Comparison of ENCODE assay signal across 17 cellular contexts in genomic region chr5:120367896-120368634, GRCh38.
"Had no signal": no experiment of that assay in that cellular context is flagged by ENCODE, and none has a peak within 500 bp of the region (broad histone marks: within the 10 kb centered on the region; RNA-seq: fewer than 3 reads in every experiment).

No MANE protein-coding gene starts in this region.

- FAIRE-seq: TTC549 had no signal

- H3K36me3 ChIP-seq: cardiac muscle cell, left lung, thoracic aorta, upper lobe of left lung, WERI-Rb-1 had no signal

- DNase-seq: activated CD4-positive, alpha-beta T cell treated with anti-CD3 and anti-CD28 coated beads, Interleukin-2, amount 50 U/mL, for 4 hours; activated CD8-positive, alpha-beta memory T cell treated with anti-CD3 and anti-CD28 coated beads for 24 hours; activated CD8-positive, alpha-beta memory T cell treated with anti-CD3 and anti-CD28 coated beads, Interleukin-2, amount 50 U/mL, for 4 hours; activated naive CD4-positive, alpha-beta T cell; activated naive CD8-positive, alpha-beta T cell treated with anti-CD3 and anti-CD28 coated beads for 36 hours; activated T-cell treated with anti-CD3 and anti-CD28 coated beads, Interleukin-2, amount 50 U/mL, for 24 hours; cortex of kidney; foreskin fibroblast; left lung; stimulated activated CD4-positive, alpha-beta T cell treated with anti-CD3 and anti-CD28 coated beads, Interleukin-2, amount 100 ng/mL, for 48 hours; stimulated activated naive CD4-positive, alpha-beta T cell treated with Interleukin-2 at 50 U/mL for 16 hours; T-helper 1 cell; upper lobe of left lung; WERI-Rb-1 had no signal

- H3K4me1 ChIP-seq: left lung, upper lobe of left lung had no signal

- H3K27me3 ChIP-seq: cardiac muscle cell, left lung, upper lobe of left lung had no signal

- ATAC-seq: left lung had no signal

- H3K4me3 ChIP-seq: cardiac muscle cell, left lung, thoracic aorta, upper lobe of left lung had no signal

- H3K27ac ChIP-seq: cardiac muscle cell, left lung, thoracic aorta, upper lobe of left lung, WERI-Rb-1 had no signal

- H3K9me3 ChIP-seq: thoracic aorta, upper lobe of left lung had no signal
